Comparison of ENCODE assay signal across 2 cellular contexts in the genomic region with DNA sequence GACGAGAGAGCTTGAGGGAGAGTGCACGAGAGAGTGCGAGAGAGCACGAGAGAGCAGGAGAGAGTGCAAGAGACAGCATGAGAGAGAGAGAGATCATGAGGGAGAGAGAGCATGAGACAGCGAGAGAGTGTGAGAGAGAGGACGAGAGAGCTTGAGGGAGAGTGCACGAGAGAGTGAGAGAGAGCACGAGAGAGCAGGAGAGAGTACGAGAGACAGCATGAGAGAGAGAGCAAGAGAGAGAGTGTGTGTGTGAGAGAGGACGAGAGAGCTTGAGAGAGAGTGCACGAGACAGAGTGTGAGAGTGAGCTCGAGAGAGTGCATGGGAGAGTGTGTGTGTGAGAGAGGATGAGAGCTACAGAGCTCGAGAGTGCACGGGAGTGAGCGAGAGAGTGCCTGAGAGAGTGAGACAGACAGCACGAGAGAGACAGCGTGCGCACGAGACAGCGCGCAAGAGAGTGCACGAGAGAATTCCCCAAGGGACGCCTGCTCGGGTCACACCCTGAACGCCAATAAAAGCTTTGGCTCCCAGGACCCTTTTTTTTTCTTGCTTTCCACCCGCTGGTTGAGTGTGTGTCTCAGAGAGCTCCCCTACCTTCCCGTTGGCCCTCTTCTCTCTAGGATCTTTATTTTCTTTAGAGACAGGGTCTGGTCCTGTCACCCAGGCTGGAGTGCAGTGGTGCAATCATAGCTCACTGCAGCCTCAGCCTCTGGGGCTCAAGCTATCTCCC.
TF ChIP-seq lines count a peak whose summit lies in the region.

No MANE protein-coding gene starts in this region.

TF ChIP-seq in Ishikawa, 13 proteins besides CTCF, POLR2A, EP300 and RAD21 (continued from another document):
- TF ChIP-seq, protein P1, sequence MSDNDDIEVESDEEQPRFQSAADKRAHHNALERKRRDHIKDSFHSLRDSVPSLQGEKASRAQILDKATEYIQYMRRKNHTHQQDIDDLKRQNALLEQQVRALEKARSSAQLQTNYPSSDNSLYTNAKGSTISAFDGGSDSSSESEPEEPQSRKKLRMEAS (IDR thresholded peaks at IDR 0.05) = peak; percentile 73

TF ChIP-seq in K562, 482 proteins besides CTCF, POLR2A, EP300 and RAD21 (continued from another document and continues in another):
- TF ChIP-seq, protein P2, sequence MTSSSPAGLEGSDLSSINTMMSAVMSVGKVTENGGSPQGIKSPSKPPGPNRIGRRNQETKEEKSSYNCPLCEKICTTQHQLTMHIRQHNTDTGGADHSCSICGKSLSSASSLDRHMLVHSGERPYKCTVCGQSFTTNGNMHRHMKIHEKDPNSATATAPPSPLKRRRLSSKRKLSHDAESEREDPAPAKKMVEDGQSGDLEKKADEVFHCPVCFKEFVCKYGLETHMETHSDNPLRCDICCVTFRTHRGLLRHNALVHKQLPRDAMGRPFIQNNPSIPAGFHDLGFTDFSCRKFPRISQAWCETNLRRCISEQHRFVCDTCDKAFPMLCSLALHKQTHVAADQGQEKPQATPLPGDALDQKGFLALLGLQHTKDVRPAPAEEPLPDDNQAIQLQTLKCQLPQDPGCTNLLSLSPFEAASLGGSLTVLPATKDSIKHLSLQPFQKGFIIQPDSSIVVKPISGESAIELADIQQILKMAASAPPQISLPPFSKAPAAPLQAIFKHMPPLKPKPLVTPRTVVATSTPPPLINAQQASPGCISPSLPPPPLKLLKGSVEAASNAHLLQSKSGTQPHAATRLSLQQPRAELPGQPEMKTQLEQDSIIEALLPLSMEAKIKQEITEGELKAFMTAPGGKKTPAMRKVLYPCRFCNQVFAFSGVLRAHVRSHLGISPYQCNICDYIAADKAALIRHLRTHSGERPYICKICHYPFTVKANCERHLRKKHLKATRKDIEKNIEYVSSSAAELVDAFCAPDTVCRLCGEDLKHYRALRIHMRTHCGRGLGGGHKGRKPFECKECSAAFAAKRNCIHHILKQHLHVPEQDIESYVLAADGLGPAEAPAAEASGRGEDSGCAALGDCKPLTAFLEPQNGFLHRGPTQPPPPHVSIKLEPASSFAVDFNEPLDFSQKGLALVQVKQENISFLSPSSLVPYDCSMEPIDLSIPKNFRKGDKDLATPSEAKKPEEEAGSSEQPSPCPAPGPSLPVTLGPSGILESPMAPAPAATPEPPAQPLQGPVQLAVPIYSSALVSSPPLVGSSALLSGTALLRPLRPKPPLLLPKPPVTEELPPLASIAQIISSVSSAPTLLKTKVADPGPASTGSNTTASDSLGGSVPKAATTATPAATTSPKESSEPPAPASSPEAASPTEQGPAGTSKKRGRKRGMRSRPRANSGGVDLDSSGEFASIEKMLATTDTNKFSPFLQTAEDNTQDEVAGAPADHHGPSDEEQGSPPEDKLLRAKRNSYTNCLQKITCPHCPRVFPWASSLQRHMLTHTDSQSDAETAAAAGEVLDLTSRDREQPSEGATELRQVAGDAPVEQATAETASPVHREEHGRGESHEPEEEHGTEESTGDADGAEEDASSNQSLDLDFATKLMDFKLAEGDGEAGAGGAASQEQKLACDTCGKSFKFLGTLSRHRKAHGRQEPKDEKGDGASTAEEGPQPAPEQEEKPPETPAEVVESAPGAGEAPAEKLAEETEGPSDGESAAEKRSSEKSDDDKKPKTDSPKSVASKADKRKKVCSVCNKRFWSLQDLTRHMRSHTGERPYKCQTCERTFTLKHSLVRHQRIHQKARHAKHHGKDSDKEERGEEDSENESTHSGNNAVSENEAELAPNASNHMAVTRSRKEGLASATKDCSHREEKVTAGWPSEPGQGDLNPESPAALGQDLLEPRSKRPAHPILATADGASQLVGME (CRISPR knock-in tag; IDR thresholded peaks at IDR 0.05) = no peak
- no peak for TF ChIP-seq ESRRA (IDR thresholded peaks at IDR 0.05; ENCODE audit: borderline replicate concordance, low read depth)
- TF ChIP-seq, protein P3, sequence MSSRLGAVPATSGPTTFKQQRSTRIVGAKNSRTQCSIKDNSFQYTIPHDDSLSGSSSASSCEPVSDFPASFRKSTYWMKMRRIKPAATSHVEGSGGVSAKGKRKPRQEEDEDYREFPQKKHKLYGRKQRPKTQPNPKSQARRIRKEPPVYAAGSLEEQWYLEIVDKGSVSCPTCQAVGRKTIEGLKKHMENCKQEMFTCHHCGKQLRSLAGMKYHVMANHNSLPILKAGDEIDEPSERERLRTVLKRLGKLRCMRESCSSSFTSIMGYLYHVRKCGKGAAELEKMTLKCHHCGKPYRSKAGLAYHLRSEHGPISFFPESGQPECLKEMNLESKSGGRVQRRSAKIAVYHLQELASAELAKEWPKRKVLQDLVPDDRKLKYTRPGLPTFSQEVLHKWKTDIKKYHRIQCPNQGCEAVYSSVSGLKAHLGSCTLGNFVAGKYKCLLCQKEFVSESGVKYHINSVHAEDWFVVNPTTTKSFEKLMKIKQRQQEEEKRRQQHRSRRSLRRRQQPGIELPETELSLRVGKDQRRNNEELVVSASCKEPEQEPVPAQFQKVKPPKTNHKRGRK (tag; IDR thresholded peaks at IDR 0.05) = peak; percentile 63; the same call in 1 of the 2 replicates
- no peak for TF ChIP-seq TAF9B (IDR thresholded peaks at IDR 0.05; ENCODE audit: partially characterized antibody)
- TF ChIP-seq, protein P4, sequence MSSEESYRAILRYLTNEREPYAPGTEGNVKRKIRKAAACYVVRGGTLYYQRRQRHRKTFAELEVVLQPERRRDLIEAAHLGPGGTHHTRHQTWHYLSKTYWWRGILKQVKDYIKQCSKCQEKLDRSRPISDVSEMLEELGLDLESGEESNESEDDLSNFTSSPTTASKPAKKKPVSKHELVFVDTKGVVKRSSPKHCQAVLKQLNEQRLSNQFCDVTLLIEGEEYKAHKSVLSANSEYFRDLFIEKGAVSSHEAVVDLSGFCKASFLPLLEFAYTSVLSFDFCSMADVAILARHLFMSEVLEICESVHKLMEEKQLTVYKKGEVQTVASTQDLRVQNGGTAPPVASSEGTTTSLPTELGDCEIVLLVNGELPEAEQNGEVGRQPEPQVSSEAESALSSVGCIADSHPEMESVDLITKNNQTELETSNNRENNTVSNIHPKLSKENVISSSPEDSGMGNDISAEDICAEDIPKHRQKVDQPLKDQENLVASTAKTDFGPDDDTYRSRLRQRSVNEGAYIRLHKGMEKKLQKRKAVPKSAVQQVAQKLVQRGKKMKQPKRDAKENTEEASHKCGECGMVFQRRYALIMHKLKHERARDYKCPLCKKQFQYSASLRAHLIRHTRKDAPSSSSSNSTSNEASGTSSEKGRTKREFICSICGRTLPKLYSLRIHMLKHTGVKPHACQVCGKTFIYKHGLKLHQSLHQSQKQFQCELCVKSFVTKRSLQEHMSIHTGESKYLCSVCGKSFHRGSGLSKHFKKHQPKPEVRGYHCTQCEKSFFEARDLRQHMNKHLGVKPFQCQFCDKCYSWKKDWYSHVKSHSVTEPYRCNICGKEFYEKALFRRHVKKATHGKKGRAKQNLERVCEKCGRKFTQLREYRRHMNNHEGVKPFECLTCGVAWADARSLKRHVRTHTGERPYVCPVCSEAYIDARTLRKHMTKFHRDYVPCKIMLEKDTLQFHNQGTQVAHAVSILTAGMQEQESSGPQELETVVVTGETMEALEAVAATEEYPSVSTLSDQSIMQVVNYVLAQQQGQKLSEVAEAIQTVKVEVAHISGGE (CRISPR knock-in tag; IDR thresholded peaks at IDR 0.05) = no peak
- no peak for TF ChIP-seq SMAD1 (IDR thresholded peaks at IDR 0.05; ENCODE audit: low read depth, low read length, partially characterized antibody)
- TF ChIP-seq TAF7 (tag; IDR thresholded peaks at IDR 0.05) = no peak
- TF ChIP-seq ZNF408 (CRISPR knock-in tag; IDR thresholded peaks at IDR 0.05; ENCODE audit: low read depth) = no peak
- TF ChIP-seq ZNF586 (CRISPR knock-in tag; conservative IDR thresholded peaks at IDR 0.05) = no peak
- no peak for TF ChIP-seq ETV5 (CRISPR knock-in tag; IDR thresholded peaks at IDR 0.05; ENCODE audit: low read depth)
- no peak for TF ChIP-seq TEAD4 (IDR thresholded peaks at IDR 0.05; ENCODE audit: low read length)
- no peak for TF ChIP-seq TEAD4 (CRISPR knock-in tag; IDR thresholded peaks at IDR 0.05; ENCODE audit: borderline replicate concordance)
- TF ChIP-seq KLF1 (tag; IDR thresholded peaks at IDR 0.05) = no peak
- no peak for TF ChIP-seq FOXJ2 (tag; IDR thresholded peaks at IDR 0.05)
- no peak for TF ChIP-seq ZNF23 (CRISPR knock-in tag; IDR thresholded peaks at IDR 0.05)
- TF ChIP-seq, protein P5, sequence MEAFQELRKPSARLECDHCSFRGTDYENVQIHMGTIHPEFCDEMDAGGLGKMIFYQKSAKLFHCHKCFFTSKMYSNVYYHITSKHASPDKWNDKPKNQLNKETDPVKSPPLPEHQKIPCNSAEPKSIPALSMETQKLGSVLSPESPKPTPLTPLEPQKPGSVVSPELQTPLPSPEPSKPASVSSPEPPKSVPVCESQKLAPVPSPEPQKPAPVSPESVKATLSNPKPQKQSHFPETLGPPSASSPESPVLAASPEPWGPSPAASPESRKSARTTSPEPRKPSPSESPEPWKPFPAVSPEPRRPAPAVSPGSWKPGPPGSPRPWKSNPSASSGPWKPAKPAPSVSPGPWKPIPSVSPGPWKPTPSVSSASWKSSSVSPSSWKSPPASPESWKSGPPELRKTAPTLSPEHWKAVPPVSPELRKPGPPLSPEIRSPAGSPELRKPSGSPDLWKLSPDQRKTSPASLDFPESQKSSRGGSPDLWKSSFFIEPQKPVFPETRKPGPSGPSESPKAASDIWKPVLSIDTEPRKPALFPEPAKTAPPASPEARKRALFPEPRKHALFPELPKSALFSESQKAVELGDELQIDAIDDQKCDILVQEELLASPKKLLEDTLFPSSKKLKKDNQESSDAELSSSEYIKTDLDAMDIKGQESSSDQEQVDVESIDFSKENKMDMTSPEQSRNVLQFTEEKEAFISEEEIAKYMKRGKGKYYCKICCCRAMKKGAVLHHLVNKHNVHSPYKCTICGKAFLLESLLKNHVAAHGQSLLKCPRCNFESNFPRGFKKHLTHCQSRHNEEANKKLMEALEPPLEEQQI (IDR thresholded peaks at IDR 0.05) = no peak
- TF ChIP-seq ZBTB17 (CRISPR knock-in tag; IDR thresholded peaks at IDR 0.05) = no peak
- TF ChIP-seq PTTG1 (tag; IDR thresholded peaks at IDR 0.05; ENCODE audit: low read depth) = no peak
- TF ChIP-seq, protein P6, sequence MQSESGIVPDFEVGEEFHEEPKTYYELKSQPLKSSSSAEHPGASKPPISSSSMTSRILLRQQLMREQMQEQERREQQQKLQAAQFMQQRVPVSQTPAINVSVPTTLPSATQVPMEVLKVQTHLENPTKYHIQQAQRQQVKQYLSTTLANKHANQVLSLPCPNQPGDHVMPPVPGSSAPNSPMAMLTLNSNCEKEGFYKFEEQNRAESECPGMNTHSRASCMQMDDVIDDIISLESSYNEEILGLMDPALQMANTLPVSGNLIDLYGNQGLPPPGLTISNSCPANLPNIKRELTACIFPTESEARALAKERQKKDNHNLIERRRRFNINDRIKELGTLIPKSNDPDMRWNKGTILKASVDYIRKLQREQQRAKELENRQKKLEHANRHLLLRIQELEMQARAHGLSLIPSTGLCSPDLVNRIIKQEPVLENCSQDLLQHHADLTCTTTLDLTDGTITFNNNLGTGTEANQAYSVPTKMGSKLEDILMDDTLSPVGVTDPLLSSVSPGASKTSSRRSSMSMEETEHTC (IDR thresholded peaks at IDR 0.05) = no peak
- TF ChIP-seq ZNF583 (CRISPR knock-in tag; IDR thresholded peaks at IDR 0.05) = no peak
- TF ChIP-seq ZNF12 (CRISPR knock-in tag; IDR thresholded peaks at IDR 0.05) = no peak
- TF ChIP-seq ZBTB7A (IDR thresholded peaks at IDR 0.05; ENCODE audit: borderline replicate concordance, control insufficient read depth, low read depth, low read length) = no peak
- TF ChIP-seq PRPF4 (IDR thresholded peaks at IDR 0.05; ENCODE audit: insufficient read depth, low read depth, low read length, poor library complexity, severe bottlenecking) = no peak
- TF ChIP-seq SRSF3 (IDR thresholded peaks at IDR 0.05; ENCODE audit: insufficient read depth, low read length) = no peak
- TF ChIP-seq HSF4 (CRISPR knock-in tag; IDR thresholded peaks at IDR 0.05; ENCODE audit: borderline replicate concordance) = no peak
- no peak for TF ChIP-seq PML (IDR thresholded peaks at IDR 0.05; ENCODE audit: low read length)
- TF ChIP-seq BDP1 (IDR thresholded peaks at IDR 0.05; ENCODE audit: insufficient read depth, insufficient read length) = no peak
- no peak for TF ChIP-seq ZNF282 (CRISPR knock-in tag; IDR thresholded peaks at IDR 0.05)
- no peak for TF ChIP-seq MAFG (tag; conservative IDR thresholded peaks at IDR 0.05)
- TF ChIP-seq, protein P7, sequence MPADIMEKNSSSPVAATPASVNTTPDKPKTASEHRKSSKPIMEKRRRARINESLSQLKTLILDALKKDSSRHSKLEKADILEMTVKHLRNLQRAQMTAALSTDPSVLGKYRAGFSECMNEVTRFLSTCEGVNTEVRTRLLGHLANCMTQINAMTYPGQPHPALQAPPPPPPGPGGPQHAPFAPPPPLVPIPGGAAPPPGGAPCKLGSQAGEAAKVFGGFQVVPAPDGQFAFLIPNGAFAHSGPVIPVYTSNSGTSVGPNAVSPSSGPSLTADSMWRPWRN (IDR thresholded peaks at IDR 0.05; ENCODE audit: low read depth) = no peak
- no peak for TF ChIP-seq ZNF445 (CRISPR knock-in tag; IDR thresholded peaks at IDR 0.05; ENCODE audit: low read depth)
- TF ChIP-seq, protein P8, sequence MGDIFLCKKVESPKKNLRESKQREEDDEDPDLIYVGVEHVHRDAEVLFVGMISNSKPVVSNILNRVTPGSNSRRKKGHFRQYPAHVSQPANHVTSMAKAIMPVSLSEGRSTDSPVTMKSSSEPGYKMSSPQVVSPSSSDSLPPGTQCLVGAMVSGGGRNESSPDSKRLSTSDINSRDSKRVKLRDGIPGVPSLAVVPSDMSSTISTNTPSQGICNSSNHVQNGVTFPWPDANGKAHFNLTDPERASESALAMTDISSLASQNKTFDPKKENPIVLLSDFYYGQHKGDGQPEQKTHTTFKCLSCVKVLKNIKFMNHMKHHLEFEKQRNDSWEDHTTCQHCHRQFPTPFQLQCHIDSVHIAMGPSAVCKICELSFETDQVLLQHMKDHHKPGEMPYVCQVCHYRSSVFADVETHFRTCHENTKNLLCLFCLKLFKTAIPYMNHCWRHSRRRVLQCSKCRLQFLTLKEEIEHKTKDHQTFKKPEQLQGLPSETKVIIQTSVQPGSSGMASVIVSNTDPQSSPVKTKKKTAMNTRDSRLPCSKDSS (IDR thresholded peaks at IDR 0.05; ENCODE audit: low read depth, partially characterized antibody) = no peak
- TF ChIP-seq, protein P9, sequence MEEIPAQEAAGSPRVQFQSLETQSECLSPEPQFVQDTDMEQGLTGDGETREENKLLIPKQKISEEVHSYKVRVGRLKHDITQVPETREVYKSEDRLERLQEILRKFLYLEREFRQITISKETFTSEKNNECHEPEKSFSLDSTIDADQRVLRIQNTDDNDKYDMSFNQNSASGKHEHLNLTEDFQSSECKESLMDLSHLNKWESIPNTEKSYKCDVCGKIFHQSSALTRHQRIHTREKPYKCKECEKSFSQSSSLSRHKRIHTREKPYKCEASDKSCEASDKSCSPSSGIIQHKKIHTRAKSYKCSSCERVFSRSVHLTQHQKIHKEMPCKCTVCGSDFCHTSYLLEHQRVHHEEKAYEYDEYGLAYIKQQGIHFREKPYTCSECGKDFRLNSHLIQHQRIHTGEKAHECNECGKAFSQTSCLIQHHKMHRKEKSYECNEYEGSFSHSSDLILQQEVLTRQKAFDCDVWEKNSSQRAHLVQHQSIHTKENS (CRISPR knock-in tag; IDR thresholded peaks at IDR 0.05) = no peak
- no peak for TF ChIP-seq ZBTB1 (CRISPR knock-in tag; IDR thresholded peaks at IDR 0.05; ENCODE audit: borderline replicate concordance, low read depth)
- no peak for TF ChIP-seq HOXB6 (CRISPR knock-in tag; IDR thresholded peaks at IDR 0.05; ENCODE audit: borderline replicate concordance)
- no peak for TF ChIP-seq PURB (CRISPR knock-in tag; IDR thresholded peaks at IDR 0.05; ENCODE audit: low read depth)
